ENCODE assay signal across 8 cellular contexts in genomic region chr1:77126309-77126708, GRCh38.
DNase-seq lines count a peak whose midpoint lies in the region; ATAC-seq and TF ChIP-seq lines count a peak whose summit lies in the region.

No MANE protein-coding gene starts in this region.

- no peak for ATAC-seq in CD8-positive, alpha-beta T cell
- ATAC-seq in GM18858 (IDR thresholded peaks at IDR 0.05; ENCODE audit: unreplicated experiment), result peak; percentile 73
- peak; percentile 63 for ATAC-seq in HG03196 (IDR thresholded peaks at IDR 0.05; ENCODE audit: unreplicated experiment)

- peak; percentile 25 for TF ChIP-seq CTCF in CD8-positive, alpha-beta T cell (IDR thresholded peaks at IDR 0.05)
- TF ChIP-seq CTCF in astrocyte of the cerebellum (IDR thresholded peaks at IDR 0.05; ENCODE audit: low read depth, low read length, missing control alignments) (peak; percentile 75), tibial nerve (IDR thresholded peaks at IDR 0.05) (peak; percentile 28 to 61 (median 49))

- H3K9me3 Mint-ChIP-seq in CD8-positive, alpha-beta T cell, result no peaks in the 10 kb centered on the region

- H3K4me1 Mint-ChIP-seq in CD8-positive, alpha-beta T cell (ENCODE audit: low read depth), result no peaks in the 10 kb centered on the region

- H3K4me3 ChIP-seq in CD8-positive, alpha-beta T cell (ENCODE audit: low read depth, low read length), result no peak overlapping the region
- H3K4me3 ChIP-seq in astrocyte of the cerebellum (ENCODE audit: low read depth, low read length), result no peak overlapping the region
- H3K4me3 ChIP-seq in tibial nerve, result no peak overlapping the region

- CTCF ChIA-PET in CD8-positive, alpha-beta T cell (lab: Charles Lee), result interaction anchor here (0.6 to 1.0 kb wide), 2 partner anchors 718 to 973 kb away, joined by 3 to 5 read pairs; no protein-coding TSS in a partner anchor

- H3K27me3 ChIP-seq in CD8-positive, alpha-beta T cell (ENCODE audit: insufficient read depth, low read length), result no peaks in the 10 kb centered on the region
- no peaks in the 10 kb centered on the region for H3K27me3 ChIP-seq in tibial nerve

- no peaks in the 10 kb centered on the region for H3K4me1 ChIP-seq in CD8-positive, alpha-beta T cell (ENCODE audit: insufficient read depth, low read length)
- no peaks in the 10 kb centered on the region for H3K4me1 ChIP-seq in tibial nerve

- H3K27me3 Mint-ChIP-seq in CD8-positive, alpha-beta T cell (ENCODE audit: low read depth), result no peaks in the 10 kb centered on the region

- in situ Hi-C loops in astrocyte of the cerebellum (cut with HindIII; ENCODE audit: low sequenced_read_pairs), result no loop called here

- peak in 1 of 7 experiments; percentile 25 for DNase-seq in CD8-positive, alpha-beta T cell
- DNase-seq in NCI-H446 (lab: John Stamatoyannopoulos, UW), result peak; percentile 44 to 84
- DNase-seq in astrocyte of the cerebellum (ENCODE audit: low read depth), result peak; percentile 76
- peak; percentile 46 for DNase-seq in iPS-NIHi7 (ENCODE audit: extremely low spot score)
- DNase-seq in tibial nerve (ENCODE audit: low spot score in 2 of 2), result peak in 1 of 2 donors; percentile 32
- no peak for DNase-seq in HuH-7.5 (ENCODE audit: low spot score)

- H3K36me3 ChIP-seq in CD8-positive, alpha-beta T cell (ENCODE audit: insufficient read depth, low read length), result no peaks in the 10 kb centered on the region
- H3K36me3 ChIP-seq in tibial nerve, result no peaks in the 10 kb centered on the region

- WGBS in tibial nerve, 2 donors, result 5 to 11% methylated on average over 2 of the region's 2 CpGs

- POLR2A ChIA-PET in CD8-positive, alpha-beta T cell (lab: Charles Lee), result no interaction called here

- no peaks in the 10 kb centered on the region for H3K9me3 ChIP-seq in CD8-positive, alpha-beta T cell (ENCODE audit: low read length)
- no peaks in the 10 kb centered on the region for H3K9me3 ChIP-seq in tibial nerve

- intact Hi-C loops in CD8-positive, alpha-beta T cell (cut with DNase I, micrococcal nuclease), result loop anchor here (1.0 to 5.0 kb wide), 3 partner anchors 972 to 1136 kb away; no protein-coding TSS in a partner anchor

- H3K36me3 Mint-ChIP-seq in CD8-positive, alpha-beta T cell, result peaks cover 22% of the 10 kb centered on the region

- H3K4me3 Mint-ChIP-seq in CD8-positive, alpha-beta T cell, result no peak overlapping the region

- H3K27ac Mint-ChIP-seq in CD8-positive, alpha-beta T cell, result no peak overlapping the region

- no peak for TF ChIP-seq POLR2A in tibial nerve (IDR thresholded peaks at IDR 0.05)

- TF ChIP-seq EP300 in tibial nerve (IDR thresholded peaks at IDR 0.05), result no peak

- no peak overlapping the region for H3K27ac ChIP-seq in CD8-positive, alpha-beta T cell (ENCODE audit: low read depth, low read length)
- no peak overlapping the region for H3K27ac ChIP-seq in tibial nerve

Comparison
In these comparisons a context has a peak if more than half of its experiments do, and no peak if none do; other contexts are left out.
1. CTCF ChIP-seq: peak in every context shown above with its lines; median percentile 75 in astrocyte of the cerebellum; 49 in tibial nerve; 25 in CD8-positive, alpha-beta T cell.